20 cellular contexts compared by ENCODE assay signal in the genomic region with DNA sequence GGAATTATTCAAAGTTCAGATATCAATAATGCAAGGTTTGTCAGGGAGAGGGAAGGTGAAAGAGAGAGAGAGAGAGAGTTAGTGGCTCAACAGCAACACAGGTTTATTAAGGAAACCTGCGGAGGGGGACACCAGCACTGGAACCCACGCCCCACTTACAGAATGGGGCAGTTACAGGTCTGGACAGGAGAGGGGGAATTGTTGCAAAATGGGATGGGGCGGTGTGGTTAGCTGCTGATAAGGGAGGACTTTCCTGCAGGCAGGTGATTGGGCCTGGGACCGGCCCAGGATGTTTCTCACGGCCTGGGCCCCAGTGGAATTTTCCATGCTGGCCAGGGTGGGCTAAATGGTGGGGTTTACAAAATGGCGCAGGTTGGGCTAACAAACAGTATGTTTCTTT.
DNase-seq lines count a peak whose midpoint lies in the region; ATAC-seq and TF ChIP-seq lines count a peak whose summit lies in the region.
"Had no signal": no experiment of that assay in that cellular context is flagged by ENCODE, and none has a peak within 500 bp of the region (broad histone marks: within the 10 kb centered on the region; RNA-seq: fewer than 3 reads in every experiment).

No MANE protein-coding gene starts in this region.

- 92% methylated on average over 2 to 6 of the region's 6 CpGs for WGBS in endodermal cell (ENCODE audit: insufficient coverage in 1 of 2, insufficient read length in 1 of 2), 2 experiments

- intact Hi-C loops in Right ventricle myocardium inferior (cut with DNase I): no loop called here
- intact Hi-C loops in Right ventricle myocardium superior (cut with DNase I): no loop called here

- no peaks in the 10 kb centered on the region for H3K79me2 ChIP-seq in osteoblast (ENCODE audit: insufficient read depth, low read length)

- H3K4me3 Mint-ChIP-seq in endodermal cell: no peak overlapping the region
- H3K4me3 Mint-ChIP-seq: B cell; CD4-positive, alpha-beta T cell; CD8-positive, alpha-beta memory T cell had no signal

- no peak for ATAC-seq in Right ventricle myocardium inferior
- no peak for ATAC-seq in Right ventricle myocardium superior (ENCODE audit: poor library complexity)
- ATAC-seq: HCT116 had no signal

- H3K4me2 ChIP-seq in osteoblast (ENCODE audit: insufficient read depth, low read length): no peak overlapping the region
- H3K4me2 ChIP-seq: BLaER1 had no signal

- H3K27ac ChIP-seq in endodermal cell (ENCODE audit: low read depth, low read length): no peak overlapping the region
- H3K27ac ChIP-seq in osteoblast (ENCODE audit: low read depth, low read length): no peak overlapping the region
- H3K27ac ChIP-seq: 22Rv1, BLaER1, C4-2B had no signal

- H3K36me3 ChIP-seq in endodermal cell (ENCODE audit: control insufficient read depth, insufficient read depth, low read length): peaks cover 32% of the 10 kb centered on the region
- no peaks in the 10 kb centered on the region for H3K36me3 ChIP-seq in osteoblast (ENCODE audit: insufficient read depth, low read length)
- H3K36me3 ChIP-seq: BLaER1 had no signal

- peak overlapping the region; percentile 44 for H3K27ac Mint-ChIP-seq in endodermal cell
- H3K27ac Mint-ChIP-seq: B cell; CD4-positive, alpha-beta T cell; CD8-positive, alpha-beta memory T cell had no signal

- H3K27me3 Mint-ChIP-seq in endodermal cell (ENCODE audit: insufficient read depth): peaks cover 5% of the 10 kb centered on the region
- H3K27me3 Mint-ChIP-seq: B cell; CD4-positive, alpha-beta T cell; CD8-positive, alpha-beta memory T cell had no signal

- no peak overlapping the region for H3K4me3 ChIP-seq in endodermal cell (ENCODE audit: low read length)
- H3K4me3 ChIP-seq in osteoblast (ENCODE audit: insufficient read depth, low read length): no peak overlapping the region
- H3K4me3 ChIP-seq: BLaER1 had no signal

- H3K9me3 ChIP-seq in endodermal cell (ENCODE audit: control insufficient read depth, low read length) (peaks cover 13% of the 10 kb centered on the region), osteoblast (ENCODE audit: low read depth, low read length) (no peaks in the 10 kb centered on the region)
- H3K9me3 ChIP-seq: BLaER1 had no signal

- H3K9me3 Mint-ChIP-seq in endodermal cell: peaks cover 7% of the 10 kb centered on the region
- H3K9me3 Mint-ChIP-seq: CD4-positive, alpha-beta T cell had no signal

- peaks cover 29% of the 10 kb centered on the region for H3K36me3 Mint-ChIP-seq in endodermal cell (ENCODE audit: low read depth)
- H3K36me3 Mint-ChIP-seq: CD8-positive, alpha-beta memory T cell had no signal

- TF ChIP-seq CTCF in endodermal cell (conservative IDR thresholded peaks at IDR 0.05) (no peak), osteoblast (IDR thresholded peaks at IDR 0.05; ENCODE audit: extremely low read depth, low read depth, low read length) (no peak)

- H4K20me1 ChIP-seq in osteoblast (ENCODE audit: insufficient read depth, low read length): no peaks in the 10 kb centered on the region
- H4K20me1 ChIP-seq: BLaER1 had no signal

- no peaks in the 10 kb centered on the region for H3K27me3 ChIP-seq in endodermal cell (ENCODE audit: control insufficient read depth, insufficient read depth, low read length, poor library complexity, severe bottlenecking)
- H3K27me3 ChIP-seq in osteoblast (ENCODE audit: insufficient read depth, low read length): no peaks in the 10 kb centered on the region
- H3K27me3 ChIP-seq: BLaER1 had no signal

- peaks cover 8% of the 10 kb centered on the region for H3K4me1 Mint-ChIP-seq in endodermal cell
- H3K4me1 Mint-ChIP-seq: B cell; CD8-positive, alpha-beta memory T cell had no signal

- peaks cover 4% of the 10 kb centered on the region for H3K4me1 ChIP-seq in endodermal cell (ENCODE audit: control insufficient read depth, insufficient read depth, low read length)
- H3K4me1 ChIP-seq in osteoblast (ENCODE audit: insufficient read depth, low read length): no peaks in the 10 kb centered on the region
- H3K4me1 ChIP-seq: BLaER1 had no signal

- no peak overlapping the region for H2AFZ ChIP-seq in osteoblast (ENCODE audit: low read length)

- peak; percentile 4 for DNase-seq in Right ventricle myocardium inferior (ENCODE audit: missing footprints)
- DNase-seq in Right ventricle myocardium superior: no peak
- peak; percentile 88 for DNase-seq in endodermal cell
- peak; percentile 30 for DNase-seq in iPS-NIHi7 (ENCODE audit: extremely low spot score)
- DNase-seq in osteoblast (ENCODE audit: insufficient read length, low spot score, missing footprints): peak; percentile 31
- DNase-seq in cerebellar cortex (ENCODE audit: low spot score): no peak
- DNase-seq in NCI-H1105 (lab: John Stamatoyannopoulos, UW): no peak
- DNase-seq in stimulated activated CD4-positive, alpha-beta T cell treated with anti-CD3 and anti-CD28 coated beads, Interleukin-12 subunit alpha, Interleukin-12 subunit beta, amount 100 ng/mL, for 4 hours: no peak
- DNase-seq: CD4-positive, alpha-beta T cell; CD8-positive, alpha-beta memory T cell; DMS53; DMS79 treated with DMSO at 0.1 percent for 48 hours; GF-D8; GOT3; H7 had no signal

- H3K9ac ChIP-seq in endodermal cell (ENCODE audit: extremely low read depth, low read length, poor library complexity, severe bottlenecking): no peak overlapping the region
- H3K9ac ChIP-seq: BLaER1 had no signal

Comparison
In these comparisons a context has a peak if more than half of its experiments do, and no peak if none do; other contexts are left out.
1. DNase-seq: peak in Right ventricle myocardium inferior (single experiment), endodermal cell (single experiment), iPS-NIHi7 (single experiment) and osteoblast (single experiment); none in Right ventricle myocardium superior (single experiment), cerebellar cortex (single experiment), NCI-H1105 (single experiment) and stimulated activated CD4-positive, alpha-beta T cell treated with anti-CD3 and anti-CD28 coated beads, Interleukin-12 subunit alpha, Interleukin-12 subunit beta, amount 100 ng/mL, for 4 hours (single experiment).